32 cellular contexts compared by ENCODE assay signal in the genomic region with DNA sequence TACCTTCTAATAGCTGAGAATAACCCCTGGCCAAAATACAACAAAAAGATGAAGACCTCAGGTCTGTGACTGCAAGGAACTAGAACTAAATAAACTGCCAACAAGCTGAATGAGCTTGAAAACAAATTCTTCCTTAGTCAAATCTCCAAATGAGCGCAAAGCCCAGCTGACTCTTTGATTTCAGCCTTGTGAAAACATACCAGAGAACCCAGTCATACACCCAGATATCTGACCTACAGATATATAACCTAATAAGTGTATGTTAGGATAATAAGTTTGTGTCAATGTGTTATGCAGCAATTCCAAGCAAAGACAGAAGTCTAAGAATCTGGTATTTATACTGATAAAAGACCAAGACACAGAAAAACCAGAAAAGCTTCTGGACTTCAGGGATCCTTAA. TPM values are rescaled to one million over a fixed set of nuclear protein-coding genes. Genes with fewer than 3 reads are reported as not detected.
"Had no signal": no experiment of that assay in that cellular context is flagged by ENCODE, and none has a peak within 500 bp of the region (broad histone marks: within the 10 kb centered on the region; RNA-seq: fewer than 3 reads in every experiment).

No MANE protein-coding gene starts in this region.

- H3K4me1 Mint-ChIP-seq: activated CD4-positive, alpha-beta T cell treated with anti-CD3 and anti-CD28 coated beads, Interleukin-2, amount 10 ng/mL, durations not matched to agents 7 days and 5 days; activated naive CD4-positive, alpha-beta T cell treated with anti-CD3 and anti-CD28 coated beads, Interleukin-2, amount 50 U/mL, for 24 hours; activated T-helper 17 cell treated with anti-CD3 and anti-CD28 coated beads, Interleukin-2, amount 50 U/mL, for 72 hours; central memory CD8-positive, alpha-beta T cell; nephron; stimulated activated effector memory CD8-positive, alpha-beta T cell treated with anti-CD3 and anti-CD28 coated beads, Interleukin-12 subunit alpha, Interleukin-12 subunit beta, amount 100 ng/mL, for 72 hours; stimulated activated naive CD8-positive, alpha-beta T cell treated with anti-CD3 and anti-CD28 coated beads, Interleukin-15, amount 100 ng/mL, for 72 hours; T-helper 17 cell had no signal

- H3K4me1 ChIP-seq: gastroesophageal sphincter, left lung, lower lobe of right lung, uterus had no signal

- DNase-seq: activated CD4-positive, alpha-beta T cell treated with anti-CD3 and anti-CD28 coated beads, Interleukin-2, amount 10 ng/mL, durations not matched to agents 7 days and 5 days; activated CD4-positive, CD25-positive, alpha-beta regulatory T cell treated with anti-CD3 and anti-CD28 coated beads, Interleukin-2, amount 50 U/mL, for 72 hours; activated CD8-positive, alpha-beta T cell treated with anti-CD3 and anti-CD28 coated beads for 36 hours; activated T-cell treated with anti-CD3 and anti-CD28 coated beads, Interleukin-2, amount 50 U/mL, for 4 hours; anterior cingulate cortex; dermis blood vessel endothelial cell; effector CD8-positive, alpha-beta T cell; head of caudate nucleus; kidney glomerular epithelial cell; left lung; lower lobe of right lung; mesendoderm; mucosa of descending colon; ovary; retina; stimulated activated CD4-positive, alpha-beta T cell treated with anti-CD3 and anti-CD28 coated beads, Interleukin-4, amount 100 ng/mL, for 24 hours; stimulated activated naive CD8-positive, alpha-beta T cell treated with anti-CD3 and anti-CD28 coated beads, Interleukin-15, amount 100 ng/mL, for 72 hours; substantia nigra; T-helper 17 cell; T1000; uterus; WERI-Rb-1 had no signal

- H3K27me3 Mint-ChIP-seq: activated CD4-positive, alpha-beta T cell treated with anti-CD3 and anti-CD28 coated beads, Interleukin-2, amount 10 ng/mL, durations not matched to agents 7 days and 5 days; activated CD8-positive, alpha-beta T cell treated with anti-CD3 and anti-CD28 coated beads for 36 hours; activated naive CD4-positive, alpha-beta T cell treated with anti-CD3 and anti-CD28 coated beads, Interleukin-2, amount 50 U/mL, for 24 hours; activated T-helper 17 cell treated with anti-CD3 and anti-CD28 coated beads, Interleukin-2, amount 50 U/mL, for 72 hours; central memory CD8-positive, alpha-beta T cell; progenitor cell of endocrine pancreas; stimulated activated naive CD8-positive, alpha-beta T cell treated with anti-CD3 and anti-CD28 coated beads, Interleukin-15, amount 100 ng/mL, for 72 hours; T-helper 17 cell; type B pancreatic cell had no signal

- H3K9me3 Mint-ChIP-seq: activated CD4-positive, alpha-beta T cell treated with anti-CD3 and anti-CD28 coated beads, Interleukin-2, amount 10 ng/mL, durations not matched to agents 7 days and 5 days; nephron; type B pancreatic cell had no signal

- H3K27me3 ChIP-seq: gastroesophageal sphincter, left lung, ovary, uterus had no signal

- H3K27ac ChIP-seq: gastroesophageal sphincter, left lung, lower lobe of right lung, ovary, skin epidermis, uterus, WERI-Rb-1 had no signal

- H3K36me3 ChIP-seq: gastroesophageal sphincter, left lung, lower lobe of right lung, ovary, uterus, WERI-Rb-1 had no signal

- H3K4me3 Mint-ChIP-seq: activated CD4-positive, alpha-beta T cell treated with anti-CD3 and anti-CD28 coated beads, Interleukin-2, amount 10 ng/mL, durations not matched to agents 7 days and 5 days; activated CD8-positive, alpha-beta T cell treated with anti-CD3 and anti-CD28 coated beads for 36 hours; activated naive CD4-positive, alpha-beta T cell treated with anti-CD3 and anti-CD28 coated beads, Interleukin-2, amount 50 U/mL, for 24 hours; activated T-cell treated with anti-CD3 and anti-CD28 coated beads, Interleukin-2, amount 50 U/mL, for 4 hours; activated T-helper 17 cell treated with anti-CD3 and anti-CD28 coated beads, Interleukin-2, amount 50 U/mL, for 72 hours; central memory CD8-positive, alpha-beta T cell; nephron; stimulated activated effector memory CD8-positive, alpha-beta T cell treated with anti-CD3 and anti-CD28 coated beads, Interleukin-12 subunit alpha, Interleukin-12 subunit beta, amount 100 ng/mL, for 72 hours; stimulated activated naive CD8-positive, alpha-beta T cell treated with anti-CD3 and anti-CD28 coated beads, Interleukin-15, amount 100 ng/mL, for 72 hours; T-helper 17 cell; type B pancreatic cell had no signal

- H3K9me3 ChIP-seq: gastroesophageal sphincter, left lung, lower lobe of right lung, mucosa of descending colon, ovary, uterus had no signal

- ATAC-seq: activated CD8-positive, alpha-beta T cell treated with anti-CD3 and anti-CD28 coated beads for 36 hours; activated T-cell treated with anti-CD3 and anti-CD28 coated beads, Interleukin-2, amount 50 U/mL, for 4 hours; activated T-helper 17 cell treated with anti-CD3 and anti-CD28 coated beads, Interleukin-2, amount 50 U/mL, for 72 hours; gastroesophageal sphincter; left lung; lower lobe of right lung; mucosa of descending colon; sciatic nerve; stimulated activated effector memory CD8-positive, alpha-beta T cell treated with anti-CD3 and anti-CD28 coated beads, Interleukin-12 subunit alpha, Interleukin-12 subunit beta, amount 100 ng/mL, for 72 hours; stimulated activated naive CD8-positive, alpha-beta T cell treated with anti-CD3 and anti-CD28 coated beads, Interleukin-15, amount 100 ng/mL, for 72 hours; T-helper 17 cell had no signal

- H3K4me3 ChIP-seq: gastroesophageal sphincter, left lung, lower lobe of right lung, mucosa of descending colon, ovary, skin epidermis, uterus had no signal

- H3K36me3 Mint-ChIP-seq: activated naive CD4-positive, alpha-beta T cell treated with anti-CD3 and anti-CD28 coated beads, Interleukin-2, amount 50 U/mL, for 24 hours; stimulated activated effector memory CD8-positive, alpha-beta T cell treated with anti-CD3 and anti-CD28 coated beads, Interleukin-12 subunit alpha, Interleukin-12 subunit beta, amount 100 ng/mL, for 72 hours; type B pancreatic cell had no signal

- H3K27ac Mint-ChIP-seq: activated CD4-positive, alpha-beta T cell treated with anti-CD3 and anti-CD28 coated beads, Interleukin-2, amount 10 ng/mL, durations not matched to agents 7 days and 5 days; activated CD8-positive, alpha-beta T cell treated with anti-CD3 and anti-CD28 coated beads for 36 hours; activated naive CD4-positive, alpha-beta T cell treated with anti-CD3 and anti-CD28 coated beads, Interleukin-2, amount 50 U/mL, for 24 hours; activated T-helper 17 cell treated with anti-CD3 and anti-CD28 coated beads, Interleukin-2, amount 50 U/mL, for 72 hours; nephron; progenitor cell of endocrine pancreas; stimulated activated effector memory CD8-positive, alpha-beta T cell treated with anti-CD3 and anti-CD28 coated beads, Interleukin-12 subunit alpha, Interleukin-12 subunit beta, amount 100 ng/mL, for 72 hours; stimulated activated naive CD8-positive, alpha-beta T cell treated with anti-CD3 and anti-CD28 coated beads, Interleukin-15, amount 100 ng/mL, for 72 hours; T-helper 17 cell; type B pancreatic cell had no signal

RNA-seq across cellular contexts. Expression of gene ADGRL3, which starts 38.0 kb away (rescaled TPM):
- total RNA-seq: activated CD4-positive, alpha-beta T cell treated with anti-CD3 and anti-CD28 coated beads, Interleukin-2, amount 10 ng/mL, durations not matched to agents 7 days and 5 days; activated CD8-positive, alpha-beta T cell treated with anti-CD3 and anti-CD28 coated beads for 36 hours; activated T-cell treated with anti-CD3 and anti-CD28 coated beads, Interleukin-2, amount 50 U/mL, for 4 hours; activated T-helper 17 cell treated with anti-CD3 and anti-CD28 coated beads, Interleukin-2, amount 50 U/mL, for 72 hours; T-helper 17 cell had no signal
